In genomic region chr2:101001713-101002561, GRCh38 we compare ENCODE assay signal across 1 cellular context.
TF ChIP-seq lines count a peak whose summit lies in the region.

Gene RPL31 (plus strand): TSS chr2:101002289. CDS start chr2:101002702, 413 bp downstream.

TF ChIP-seq in GM12878, 131 proteins besides CTCF, POLR2A, EP300 and RAD21 (continued from another document and continues in another):
- TF ChIP-seq SKIL (IDR thresholded peaks at IDR 0.05; ENCODE audit: low read depth, poor library complexity, severe bottlenecking) (peak; percentile 52), RFX5 (IDR thresholded peaks at IDR 0.05; ENCODE audit: low read depth, low read length) (peak; percentile 62; the same call in 1 of the 2 replicates), REST (IDR thresholded peaks at IDR 0.05; ENCODE audit: low read depth, low read length) (peak; percentile 61), CREB1 (IDR thresholded peaks at IDR 0.05; ENCODE audit: low read depth) (peak; percentile 96), ZBTB11 (CRISPR knock-in tag; IDR thresholded peaks at IDR 0.05) (no peak), SP1 (IDR thresholded peaks at IDR 0.05; ENCODE audit: low read depth, low read length) (peak; percentile 60), ZNF687 (IDR thresholded peaks at IDR 0.05) (peak; percentile 99), TAF1 (IDR thresholded peaks at IDR 0.05; ENCODE audit: borderline replicate concordance, low read depth, low read length) (peak; percentile 100), MXI1 (IDR thresholded peaks at IDR 0.05; ENCODE audit: low read depth, low read length) (peak; percentile 67), MYC (IDR thresholded peaks at IDR 0.05; ENCODE audit: insufficient read depth, insufficient read length, insufficient replicate concordance, low read length, severe bottlenecking) (no peak), RELA (IDR thresholded peaks at IDR 0.05; ENCODE audit: borderline replicate concordance, partially characterized antibody) (peak; percentile 9), MYB (IDR thresholded peaks at IDR 0.05; ENCODE audit: borderline replicate concordance, low read depth, low read length) (peak; percentile 54; the same call in 1 of the 2 replicates), HSF1 (IDR thresholded peaks at IDR 0.05; ENCODE audit: low read depth, low read length) (no peak), ZNF217 (IDR thresholded peaks at IDR 0.05) (no peak), GATAD2B (conservative IDR thresholded peaks at IDR 0.05; ENCODE audit: low read depth) (peak; percentile 89; the same call in 1 of the 2 replicates), IKZF2 (IDR thresholded peaks at IDR 0.05) (peak; percentile 70 to 74), BCLAF1 (IDR thresholded peaks at IDR 0.05) (no peak), CHD2 (IDR thresholded peaks at IDR 0.05; ENCODE audit: borderline replicate concordance, low read depth, low read length) (peak; percentile 75; the same call in 1 of the 2 replicates), MAX (IDR thresholded peaks at IDR 0.05; ENCODE audit: low read depth, low read length) (peak; percentile 96), RELB (IDR thresholded peaks at IDR 0.05; ENCODE audit: low read depth) (peak; percentile 81; the same call in 1 of the 2 replicates), YBX1 (IDR thresholded peaks at IDR 0.05) (no peak), SIN3A (IDR thresholded peaks at IDR 0.05; ENCODE audit: low read depth, low read length) (no peak), IRF3 (IDR thresholded peaks at IDR 0.05) (no peak), FOS (IDR thresholded peaks at IDR 0.05; ENCODE audit: borderline replicate concordance, extremely low read depth, insufficient read length) (no peak), TBL1XR1 (IDR thresholded peaks at IDR 0.05; ENCODE audit: low read depth, low read length) (peak; percentile 62; the same call in 1 of the 2 replicates), ASH2L (IDR thresholded peaks at IDR 0.05; ENCODE audit: borderline replicate concordance, low read depth) (peak; percentile 95; the same call in 1 of the 2 replicates), ATF2 (IDR thresholded peaks at IDR 0.05; ENCODE audit: low read length) (peak; percentile 61; the same call in 1 of the 2 replicates), CEBPB (IDR thresholded peaks at IDR 0.05; ENCODE audit: borderline replicate concordance in 1 of 2, low read depth in 2 of 2, low read length in 2 of 2) (peak in 1 of 2 experiments; percentile 25; a peak in 1 of 4 replicates), SMARCA5 (IDR thresholded peaks at IDR 0.05) (peak; percentile 74; the same call in 1 of the 2 replicates), SMAD1 (IDR thresholded peaks at IDR 0.05; ENCODE audit: low read depth, partially characterized antibody) (peak; percentile 93), TCF3 (IDR thresholded peaks at IDR 0.05; ENCODE audit: borderline replicate concordance, insufficient read depth, low read depth, low read length) (peak; percentile 52; the same call in 1 of the 2 replicates), NFXL1 (IDR thresholded peaks at IDR 0.05; ENCODE audit: borderline replicate concordance) (no peak)
